Comparison of ENCODE assay signal across 8 cellular contexts in genomic region chr22:18156878-18157713, GRCh38. TPM values are rescaled to one million over a fixed set of nuclear protein-coding genes. Genes with fewer than 3 reads are reported as not detected.
DNase-seq lines count a peak whose midpoint lies in the region; TF ChIP-seq lines count a peak whose summit lies in the region.

No MANE protein-coding gene starts in this region.

- no peak overlapping the region for H3K18ac ChIP-seq in neuronal stem cell (ENCODE audit: low read length)

- H3K27ac ChIP-seq in neuronal stem cell (replicated peaks; ENCODE audit: low read length), result no peak overlapping the region

- H3K36me3 ChIP-seq in HAP-1 (replicated peaks), result no peaks in the 10 kb centered on the region
- H3K36me3 ChIP-seq in neuronal stem cell (replicated peaks in 1 of 2; ENCODE audit: control insufficient read depth in 2 of 2, insufficient read depth in 2 of 2, low read length in 2 of 2), result no peaks in the 10 kb centered on the region

- H3K4ac ChIP-seq in neuronal stem cell (ENCODE audit: low read length), result no peak overlapping the region

- H2BK120ac ChIP-seq in neuronal stem cell (ENCODE audit: low read depth, low read length), result no peak overlapping the region

- no peak overlapping the region for H2BK15ac ChIP-seq in neuronal stem cell (ENCODE audit: low read length)

- no peak overlapping the region for H3K23ac ChIP-seq in neuronal stem cell (ENCODE audit: low read depth, low read length, poor library complexity)

- no peak overlapping the region for H4K91ac ChIP-seq in neuronal stem cell (ENCODE audit: low read depth, low read length, poor library complexity)

- H2BK5ac ChIP-seq in neuronal stem cell (ENCODE audit: low read length), result no peak overlapping the region

- peaks cover 6% of the 10 kb centered on the region for H3K36me3 Mint-ChIP-seq in activated T-cell treated with anti-CD3 and anti-CD28 coated beads, Interleukin-2, amount 50 U/mL, for 24 hours (ENCODE audit: low read depth)
- H3K36me3 Mint-ChIP-seq in type B pancreatic cell, result no peaks in the 10 kb centered on the region

- no peak overlapping the region for H3K14ac ChIP-seq in neuronal stem cell (ENCODE audit: low read length)

- H3K4me1 Mint-ChIP-seq in activated T-cell treated with anti-CD3 and anti-CD28 coated beads, Interleukin-2, amount 50 U/mL, for 24 hours (ENCODE audit: low read depth), result peaks cover 11% of the 10 kb centered on the region
- H3K4me1 Mint-ChIP-seq in type B pancreatic cell (ENCODE audit: unreplicated experiment), result peaks cover 6% of the 10 kb centered on the region

- H2AFZ ChIP-seq in neuronal stem cell (ENCODE audit: low read length), result peak overlapping the region; percentile 76

- H3K9me3 Mint-ChIP-seq in activated T-cell treated with anti-CD3 and anti-CD28 coated beads, Interleukin-2, amount 50 U/mL, for 24 hours, result no peaks in the 10 kb centered on the region
- H3K9me3 Mint-ChIP-seq in type B pancreatic cell, result no peaks in the 10 kb centered on the region

- H3K4me1 ChIP-seq in HAP-1 (no peaks in the 10 kb centered on the region), neuronal stem cell (ENCODE audit: control insufficient read depth in 2 of 2, insufficient read depth in 1 of 2, low read depth in 1 of 2, low read length in 2 of 2) (peaks cover 0 to 5% of the 10 kb centered on the region in 2 donors)

- in situ Hi-C loops in HAP-1 (cut with MboI; ENCODE audit: low sequenced_read_pairs), result no loop called here

- DNase-seq in Ammon's horn (ENCODE audit: low spot score) (peak; percentile 83), HAP-1 (ENCODE audit: low spot score in 2 of 2) (peak; percentile 48 to 83), NCI-H774 (lab: John Stamatoyannopoulos, UW) (peak; percentile 30), fibroblast of pulmonary artery (ENCODE audit: low read depth) (peak; percentile 92), neuronal stem cell (ENCODE audit: low spot score) (peak; percentile 76), type B pancreatic cell (ENCODE audit: extremely low spot score, unreplicated experiment) (no peak)
- DNase-seq in activated T-cell treated with anti-CD3 and anti-CD28 coated beads, Interleukin-2, amount 50 U/mL, for 24 hours, result peak; percentile 66
- DNase-seq in activated CD4-positive, CD25-positive, alpha-beta regulatory T cell treated with anti-CD3 and anti-CD28 coated beads, Interleukin-2, amount 50 U/mL, for 72 hours, result no peak

- TF ChIP-seq CTCF in fibroblast of pulmonary artery (IDR thresholded peaks at IDR 0.05; ENCODE audit: low read length, missing control alignments) (peak; percentile 90), type B pancreatic cell (conservative IDR thresholded peaks at IDR 0.05) (peak; percentile 80)

- no peak overlapping the region for H3K9ac ChIP-seq in neuronal stem cell (ENCODE audit: low read depth, low read length, poor library complexity)

- no peak overlapping the region for H3K4me2 ChIP-seq in neuronal stem cell (ENCODE audit: insufficient read depth, low read length, poor library complexity, severe bottlenecking)

- H4K8ac ChIP-seq in neuronal stem cell (ENCODE audit: low read depth, low read length), result no peak overlapping the region

- H3K79me1 ChIP-seq in neuronal stem cell (ENCODE audit: low read depth, low read length), result no peaks in the 10 kb centered on the region

- H2AK5ac ChIP-seq in neuronal stem cell (ENCODE audit: low read depth, low read length), result peak overlapping the region; percentile 44

- no peak overlapping the region for H3K4me3 ChIP-seq in HAP-1
- no peak overlapping the region for H3K4me3 ChIP-seq in fibroblast of pulmonary artery (replicated peaks; ENCODE audit: low read depth, low read length)
- peak overlapping the region in 1 of 2 donors; percentile 1 for H3K4me3 ChIP-seq in neuronal stem cell (ENCODE audit: low read length in 2 of 2)

- H3K27ac Mint-ChIP-seq in activated T-cell treated with anti-CD3 and anti-CD28 coated beads, Interleukin-2, amount 50 U/mL, for 24 hours, result no peak overlapping the region
- peak overlapping the region; percentile 73 for H3K27ac Mint-ChIP-seq in type B pancreatic cell

- H3K27me3 ChIP-seq in HAP-1 (ENCODE audit: low read depth), result no peaks in the 10 kb centered on the region
- H3K27me3 ChIP-seq in neuronal stem cell (ENCODE audit: control insufficient read depth in 3 of 3, insufficient read depth in 3 of 3, low read depth in 1 of 3, low read length in 3 of 3), result no peaks in the 10 kb centered on the region

- no peak overlapping the region for H3K4me3 Mint-ChIP-seq in activated T-cell treated with anti-CD3 and anti-CD28 coated beads, Interleukin-2, amount 50 U/mL, for 24 hours
- no peak overlapping the region for H3K4me3 Mint-ChIP-seq in type B pancreatic cell

- H2BK12ac ChIP-seq in neuronal stem cell (ENCODE audit: low read length), result peak overlapping the region; percentile 27

- H3K9me3 ChIP-seq in HAP-1 (no peaks in the 10 kb centered on the region), neuronal stem cell (replicated peaks in 1 of 2; ENCODE audit: control insufficient read depth in 2 of 2, insufficient read depth in 1 of 2, low read depth in 1 of 2, low read length in 2 of 2) (no peaks in the 10 kb centered on the region)

- no peaks in the 10 kb centered on the region for H3K27me3 Mint-ChIP-seq in activated T-cell treated with anti-CD3 and anti-CD28 coated beads, Interleukin-2, amount 50 U/mL, for 24 hours
- H3K27me3 Mint-ChIP-seq in type B pancreatic cell, result peaks cover 3% of the 10 kb centered on the region

- no CpG with 5 or more reads among the region's 24 CpGs for WGBS in neuronal stem cell (ENCODE audit: extremely low coverage in 2 of 2, insufficient read length in 2 of 2, insufficient replicate concordance in 1 of 2), 2 donors

RNA-seq across cellular contexts. Expression of gene USP18, which starts 7.1 kb away (rescaled TPM):
- 0.66 TPM for polyA plus RNA-seq in neuronal stem cell (2013, experiment 1 of 2)
- 0.61 TPM for polyA plus RNA-seq in neuronal stem cell (2013, experiment 2 of 2)
- total RNA-seq in type B pancreatic cell (ENCODE audit: low replicate concordance), result 3.8 and 5.3 TPM in 2 replicates

RNA-seq across cellular contexts. Expression of gene TUBA8, which starts 46.5 kb away (rescaled TPM):
- polyA plus RNA-seq in neuronal stem cell (2013, experiment 1 of 2), result 1.3 TPM
- 1.2 TPM for polyA plus RNA-seq in neuronal stem cell (2013, experiment 2 of 2)
- total RNA-seq in type B pancreatic cell (ENCODE audit: low replicate concordance), result 1.7 TPM in 1 of 2 replicates, not detected in the other

Comparison
In these comparisons a context has a peak if more than half of its experiments do, and no peak if none do; other contexts are left out.
1. DNase-seq: peak in Ammon's horn (single experiment), HAP-1 (2 of 2), NCI-H774 (single experiment), activated T-cell treated with anti-CD3 and anti-CD28 coated beads, Interleukin-2, amount 50 U/mL, for 24 hours (single experiment), fibroblast of pulmonary artery (single experiment) and neuronal stem cell (single experiment); none in type B pancreatic cell (single experiment) and activated CD4-positive, CD25-positive, alpha-beta regulatory T cell treated with anti-CD3 and anti-CD28 coated beads, Interleukin-2, amount 50 U/mL, for 72 hours (single experiment).